8 cellular contexts compared by ENCODE assay signal in genomic region chr20:1328680-1329330, GRCh38. TPM values are rescaled to one million over a fixed set of nuclear protein-coding genes. Genes with fewer than 3 reads are reported as not detected.
A peak's percentile ranks its signal among the peaks of the same experiment; 100 is the strongest.
DNase-seq lines count a peak whose midpoint lies in the region; ATAC-seq and TF ChIP-seq lines count a peak whose summit lies in the region.

A gene with protein sequence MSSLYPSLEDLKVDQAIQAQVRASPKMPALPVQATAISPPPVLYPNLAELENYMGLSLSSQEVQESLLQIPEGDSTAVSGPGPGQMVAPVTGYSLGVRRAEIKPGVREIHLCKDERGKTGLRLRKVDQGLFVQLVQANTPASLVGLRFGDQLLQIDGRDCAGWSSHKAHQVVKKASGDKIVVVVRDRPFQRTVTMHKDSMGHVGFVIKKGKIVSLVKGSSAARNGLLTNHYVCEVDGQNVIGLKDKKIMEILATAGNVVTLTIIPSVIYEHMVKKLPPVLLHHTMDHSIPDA (minus strand): TSS chr20:1329139. CDS start chr20:1320416, 8,723 bp downstream.

- no peak within 1 kb of the TSS for H3K4me3 Mint-ChIP-seq in effector memory CD8-positive, alpha-beta T cell
- no peak within 1 kb of the TSS for H3K4me3 Mint-ChIP-seq in osteocyte (ENCODE audit: unreplicated experiment)

- H3K9me3 Mint-ChIP-seq in effector memory CD8-positive, alpha-beta T cell: no peaks in the 10 kb centered on the region
- H3K9me3 Mint-ChIP-seq in osteocyte (ENCODE audit: unreplicated experiment): no peaks in the 10 kb centered on the region

- peaks cover 6% of the 10 kb centered on the region for H3K36me3 Mint-ChIP-seq in effector memory CD8-positive, alpha-beta T cell (ENCODE audit: insufficient read depth)
- H3K36me3 Mint-ChIP-seq in osteocyte (ENCODE audit: unreplicated experiment): peaks cover 4% of the 10 kb centered on the region

- H3K27ac Mint-ChIP-seq in effector memory CD8-positive, alpha-beta T cell: peak within 1 kb of the TSS; percentile 47 to 92
- H3K27ac Mint-ChIP-seq in osteocyte (ENCODE audit: unreplicated experiment): peak within 1 kb of the TSS; percentile 52

- ATAC-seq in effector memory CD8-positive, alpha-beta T cell (replicated peaks): no peak
- no peak for ATAC-seq in HG02623 (IDR thresholded peaks at IDR 0.05; ENCODE audit: unreplicated experiment)

- DNase-seq in COLO668 (lab: John Stamatoyannopoulos, UW; ENCODE audit: unreplicated experiment): peak; percentile 87
- peak; percentile 54 for DNase-seq in NCI-H69 (lab: John Stamatoyannopoulos, UW)
- DNase-seq in effector memory CD8-positive, alpha-beta T cell: no peak
- peak; percentile 79 for DNase-seq in osteocyte (ENCODE audit: extremely low spot score, unreplicated experiment)
- DNase-seq in superior temporal gyrus (ENCODE audit: extremely low spot score): no peak
- no peak for DNase-seq in SIG-M5 treated with dmso at 0.1 percent for 504 hours (lab: John Stamatoyannopoulos, UW; ENCODE audit: unreplicated experiment)
- DNase-seq in hippocampal formation (lab: John Stamatoyannopoulos, UW): no peak

- H3K27me3 Mint-ChIP-seq in effector memory CD8-positive, alpha-beta T cell: no peaks in the 10 kb centered on the region
- no peaks in the 10 kb centered on the region for H3K27me3 Mint-ChIP-seq in osteocyte (ENCODE audit: unreplicated experiment)

- TF ChIP-seq CTCF in osteocyte (IDR thresholded peaks at IDR 0.05): no peak

- peaks cover 24 to 29% of the 10 kb centered on the region in 2 donors for H3K4me1 Mint-ChIP-seq in effector memory CD8-positive, alpha-beta T cell (ENCODE audit: low read depth in 2 of 2)
- H3K4me1 Mint-ChIP-seq in osteocyte (ENCODE audit: unreplicated experiment): peaks cover 8% of the 10 kb centered on the region

RNA-seq across cellular contexts. Expression of the gene that starts here (rescaled TPM):
- total RNA-seq in osteocyte: 0.97 and 1.6 TPM in 2 replicates

Comparison
In these comparisons a context has a peak if more than half of its experiments do, and no peak if none do; other contexts are left out.
1. DNase-seq: peak in COLO668 (single experiment), NCI-H69 (single experiment) and osteocyte (single experiment); none in effector memory CD8-positive, alpha-beta T cell (0 of 3), superior temporal gyrus (single experiment), SIG-M5 treated with dmso at 0.1 percent for 504 hours (single experiment) and hippocampal formation (0 of 2).